ENCODE assay signal across 13 cellular contexts in the genomic region with DNA sequence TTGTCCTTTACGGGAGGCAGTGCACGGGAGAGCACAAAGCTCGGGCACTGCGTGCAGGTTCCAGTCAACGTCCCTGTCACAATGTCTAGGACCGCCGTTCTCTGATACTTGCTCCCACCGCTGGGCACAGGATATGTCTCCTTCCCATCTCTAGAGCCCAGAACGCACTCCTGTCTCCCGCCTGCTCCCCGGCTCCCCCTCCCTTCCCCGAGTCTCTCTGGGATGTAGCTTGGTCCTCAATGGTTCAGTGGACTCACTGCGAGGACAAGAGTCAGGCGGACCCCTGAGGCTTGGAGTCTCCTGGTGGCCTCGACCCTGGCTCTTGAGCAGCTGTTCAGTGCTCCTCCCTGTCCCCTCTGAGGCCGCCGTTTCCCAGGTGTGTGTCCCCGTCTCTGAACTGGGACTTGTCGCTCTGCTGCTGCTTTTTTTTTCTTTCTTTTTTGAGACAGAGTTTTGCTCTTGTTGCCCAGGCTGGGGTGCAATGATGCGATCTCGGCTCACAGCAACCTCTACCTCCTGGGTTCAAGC.
"Had no signal": no experiment of that assay in that cellular context is flagged by ENCODE, and none has a peak within 500 bp of the region (broad histone marks: within the 10 kb centered on the region; RNA-seq: fewer than 3 reads in every experiment).

No MANE protein-coding gene starts in this region.

- H3K27me3 Mint-ChIP-seq: activated CD4-positive, alpha-beta T cell treated with anti-CD3 and anti-CD28 coated beads, Interleukin-2, amount 10 ng/mL, durations not matched to agents 7 days and 5 days; brain had no signal

- H3K9me3 Mint-ChIP-seq: activated B cell treated with CpG ODN at 0.5 μM for 24 hours; activated CD4-positive, alpha-beta T cell treated with anti-CD3 and anti-CD28 coated beads, Interleukin-2, amount 10 ng/mL, durations not matched to agents 7 days and 5 days; activated naive CD4-positive, alpha-beta T cell treated with anti-CD3 and anti-CD28 coated beads, Interleukin-2, amount 10 ng/mL, durations not matched to agents 7 days and 5 days had no signal

- H3K36me3 ChIP-seq: SJCRH30 had no signal

- H3K4me3 ChIP-seq: mucosa of descending colon, psoas muscle, SJCRH30 had no signal

- H3K27me3 ChIP-seq: SJCRH30 had no signal

- H3K9me3 ChIP-seq: mucosa of descending colon, psoas muscle, SJCRH30 had no signal

- H3K4me3 Mint-ChIP-seq: activated B cell treated with CpG ODN at 0.5 μM for 24 hours; activated CD4-positive, alpha-beta T cell treated with anti-CD3 and anti-CD28 coated beads, Interleukin-2, amount 10 ng/mL, durations not matched to agents 7 days and 5 days; activated naive CD4-positive, alpha-beta T cell treated with anti-CD3 and anti-CD28 coated beads, Interleukin-2, amount 10 ng/mL, durations not matched to agents 7 days and 5 days; brain had no signal

- ATAC-seq: left colon, mucosa of descending colon, psoas muscle, sciatic nerve had no signal

- H3K27ac ChIP-seq: psoas muscle, SJCRH30 had no signal

- H3K36me3 Mint-ChIP-seq: activated naive CD4-positive, alpha-beta T cell treated with anti-CD3 and anti-CD28 coated beads, Interleukin-2, amount 10 ng/mL, durations not matched to agents 7 days and 5 days; brain had no signal

- H3K4me1 ChIP-seq: psoas muscle had no signal

- H3K27ac Mint-ChIP-seq: activated B cell treated with CpG ODN at 0.5 μM for 24 hours; activated CD4-positive, alpha-beta T cell treated with anti-CD3 and anti-CD28 coated beads, Interleukin-2, amount 10 ng/mL, durations not matched to agents 7 days and 5 days; activated naive CD4-positive, alpha-beta T cell treated with anti-CD3 and anti-CD28 coated beads, Interleukin-2, amount 10 ng/mL, durations not matched to agents 7 days and 5 days had no signal

- DNase-seq: activated B cell treated with CpG ODN at 0.5 μM for 24 hours; activated CD4-positive, alpha-beta T cell treated with anti-CD3 and anti-CD28 coated beads, Interleukin-2, amount 10 ng/mL, durations not matched to agents 7 days and 5 days; activated naive CD4-positive, alpha-beta T cell treated with anti-CD3 and anti-CD28 coated beads, Interleukin-2, amount 10 ng/mL, durations not matched to agents 7 days and 5 days; effector CD8-positive, alpha-beta T cell; foreskin fibroblast; left colon; mucosa of descending colon; psoas muscle; SJCRH30; stimulated activated CD4-positive, alpha-beta T cell treated with anti-CD3 and anti-CD28 coated beads, Interleukin-1b, Interleukin-23, amount 100 ng/mL, for 48 hours; T-helper 2 cell had no signal
